Comparison of ENCODE assay signal across 17 cellular contexts in the genomic region with DNA sequence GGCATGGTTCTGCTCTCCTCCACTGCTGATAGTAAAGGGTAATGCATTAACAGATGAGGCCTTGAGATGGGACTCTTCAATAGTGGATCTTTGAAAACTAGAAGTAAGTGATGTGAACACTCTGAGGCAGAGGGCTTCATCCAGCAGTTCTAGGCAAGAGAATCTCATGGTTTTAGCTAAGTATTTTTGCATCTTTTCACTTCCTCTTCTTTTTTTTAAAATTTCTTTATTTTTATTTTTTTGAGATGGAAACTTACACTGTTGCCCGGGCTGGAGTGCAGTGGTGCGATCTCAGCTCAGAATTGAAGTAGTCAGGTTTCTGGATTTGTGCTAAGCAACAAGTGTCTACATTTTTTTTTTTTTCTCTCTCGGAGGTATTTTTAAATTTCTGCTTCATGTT.
DNase-seq lines count a peak whose midpoint lies in the region; ATAC-seq, FAIRE-seq and TF ChIP-seq lines count a peak whose summit lies in the region.
"Had no signal": no experiment of that assay in that cellular context is flagged by ENCODE, and none has a peak within 500 bp of the region (broad histone marks: within the 10 kb centered on the region; RNA-seq: fewer than 3 reads in every experiment).

No MANE protein-coding gene starts in this region.

- H3K36me3 ChIP-seq in body of pancreas (replicated peaks in 1 of 2; ENCODE audit: insufficient read depth in 1 of 2, low read depth in 2 of 2) (no peaks in the 10 kb centered on the region), left lung (no peaks in the 10 kb centered on the region), colonic mucosa (no peaks in the 10 kb centered on the region)

- no peak overlapping the region for H3K27ac ChIP-seq in body of pancreas
- H3K27ac ChIP-seq in left lung, result no peak overlapping the region
- H3K27ac ChIP-seq in colonic mucosa, result no peak overlapping the region

- peak; percentile 33 for FAIRE-seq in GM12892 (lab: Jason Lieb, UNC)
- FAIRE-seq: HepG2, kidney had no signal

- H3K4me3 ChIP-seq in body of pancreas (no peak overlapping the region), left lung (no peak overlapping the region), colonic mucosa (no peak overlapping the region)

- no peaks in the 10 kb centered on the region for H3K9me3 ChIP-seq in body of pancreas
- H3K9me3 ChIP-seq in left lung, result peaks cover 0 to 5% of the 10 kb centered on the region in 2 donors
- H3K9me3 ChIP-seq in colonic mucosa, result no peaks in the 10 kb centered on the region

- no peak overlapping the region for H3K9ac ChIP-seq in colonic mucosa (ENCODE audit: low read depth in 2 of 2, low read length in 2 of 2)

- TF ChIP-seq CTCF in body of pancreas (IDR thresholded peaks at IDR 0.05), result no peak
- TF ChIP-seq CTCF in left lung (IDR thresholded peaks at IDR 0.05), result no peak
- TF ChIP-seq CTCF in colonic mucosa (IDR thresholded peaks at IDR 0.05), result no peak

- 79 to 81% methylated on average over 3 of the region's 3 CpGs for WGBS in body of pancreas, 2 donors

- intact Hi-C loops in body of pancreas (cut with DNase I), result no loop called here
- intact Hi-C loops in left lung (cut with DNase I), result no loop called here
- intact Hi-C loops in colonic mucosa (cut with DNase I), result no loop called here

- DNase-seq in GM12892 (ENCODE audit: insufficient read length) (no peak), body of pancreas (no peak), left lung (no peak), colonic mucosa (no peak)
- DNase-seq: activated naive CD4-positive, alpha-beta T cell treated with anti-CD3 and anti-CD28 coated beads for 36 hours; DMS153; H7; kidney; NCI-H1092 treated with DMSO at 0.1 percent for 48 hours; NCI-H510A; stimulated activated CD4-positive, alpha-beta T cell treated with anti-CD3 and anti-CD28 coated beads, Interleukin-2, amount 100 ng/mL, for 24 hours; T1000 had no signal

- H3K27me3 ChIP-seq in body of pancreas (no peaks in the 10 kb centered on the region), left lung (no peaks in the 10 kb centered on the region), colonic mucosa (no peaks in the 10 kb centered on the region)

- H3K4me1 ChIP-seq in body of pancreas (no peaks in the 10 kb centered on the region), left lung (no peaks in the 10 kb centered on the region), colonic mucosa (no peaks in the 10 kb centered on the region)

- ATAC-seq in GM21360 (IDR thresholded peaks at IDR 0.05; ENCODE audit: unreplicated experiment) (peak; percentile 87), HG02884 (IDR thresholded peaks at IDR 0.05; ENCODE audit: unreplicated experiment) (peak; percentile 82), HG03520 (IDR thresholded peaks at IDR 0.05; ENCODE audit: unreplicated experiment) (peak; percentile 56), body of pancreas (no peak), left lung (no peak)
- no peak for ATAC-seq in activated CD4-positive, CD25-positive, alpha-beta regulatory T cell treated with anti-CD3 and anti-CD28 coated beads, Interleukin-2, amount 50 U/mL, for 24 hours
- ATAC-seq: HepG2 had no signal

- no peak for TF ChIP-seq POLR2A in GM12892 (IDR thresholded peaks at IDR 0.05; ENCODE audit: low read depth, low read length)
- no peak for TF ChIP-seq POLR2A in body of pancreas (IDR thresholded peaks at IDR 0.05)

Comparison
In these comparisons a context has a peak if more than half of its experiments do, and no peak if none do; other contexts are left out.
1. ATAC-seq: peak in GM21360 (single experiment), HG02884 (single experiment) and HG03520 (single experiment); none in body of pancreas (single experiment), left lung (single experiment) and activated CD4-positive, CD25-positive, alpha-beta regulatory T cell treated with anti-CD3 and anti-CD28 coated beads, Interleukin-2, amount 50 U/mL, for 24 hours (0 of 2).